34 cellular contexts compared by ENCODE assay signal in genomic region chr7:81143856-81144255, GRCh38.
DNase-seq lines count a peak whose midpoint lies in the region; ATAC-seq and TF ChIP-seq lines count a peak whose summit lies in the region.
"Had no signal": no experiment of that assay in that cellular context is flagged by ENCODE, and none has a peak within 500 bp of the region (broad histone marks: within the 10 kb centered on the region; RNA-seq: fewer than 3 reads in every experiment).

No MANE protein-coding gene starts in this region.

- H3K9me1 ChIP-seq in IMR-90 (ENCODE audit: insufficient read depth, low read length), result no peaks in the 10 kb centered on the region

- no peak overlapping the region for H3K4me2 ChIP-seq in GM23338
- no peak overlapping the region for H3K4me2 ChIP-seq in IMR-90 (ENCODE audit: low read depth, low read length)
- H3K4me2 ChIP-seq: A549; BLaER1; BLaER1 treated with 17β-estradiol and CSF1 and Interleukin-3, amounts not matched to agents 10 nM and 100 nM had no signal

- H3K9me3 Mint-ChIP-seq in Caco-2 (ENCODE audit: unreplicated experiment) (peaks cover 11% of the 10 kb centered on the region), GM23338 (peaks cover 17% of the 10 kb centered on the region; the same call in 1 of the 3 replicates), progenitor cell of endocrine pancreas (ENCODE audit: low read depth) (peaks cover 31% of the 10 kb centered on the region), endodermal cell (peaks cover 20% of the 10 kb centered on the region)

- H2AFZ ChIP-seq in GM23338 (0 out of 2 replicates have a peak overlapping the region, but pooled peaks have one; percentile 5), IMR-90 (replicated peaks; ENCODE audit: low read length, poor library complexity) (peak overlapping the region; percentile 19)

- H3K36me3 ChIP-seq in Caco-2 (ENCODE audit: control insufficient read depth, insufficient read depth, low read length) (no peaks in the 10 kb centered on the region), GM23338 (ENCODE audit: insufficient read depth) (no peaks in the 10 kb centered on the region), IMR-90 (ENCODE audit: control insufficient read depth, insufficient read depth, low read length) (no peaks in the 10 kb centered on the region), SJCRH30 (no peaks in the 10 kb centered on the region), endodermal cell (ENCODE audit: control insufficient read depth, insufficient read depth, low read length) (no peaks in the 10 kb centered on the region)
- H3K36me3 ChIP-seq: BE2C; BLaER1; BLaER1 treated with 17β-estradiol and CSF1 and Interleukin-3, amounts not matched to agents 10 nM and 100 nM had no signal

- H4K5ac ChIP-seq in IMR-90 (ENCODE audit: low read depth, low read length), result no peak overlapping the region

- no peak for TF ChIP-seq CTCF in Caco-2 (IDR thresholded peaks at IDR 0.05; ENCODE audit: insufficient read depth in 1 of 2, low read depth in 1 of 2, low read length in 1 of 2, severe bottlenecking in 1 of 2, unreplicated experiment in 1 of 2)
- no peak for TF ChIP-seq CTCF in GM23338 (conservative IDR thresholded peaks at IDR 0.05; ENCODE audit: low read depth in 2 of 2)
- no peak for TF ChIP-seq CTCF in IMR-90 (conservative IDR thresholded peaks at IDR 0.05; ENCODE audit: low read depth, low read length)
- no peak for TF ChIP-seq CTCF in progenitor cell of endocrine pancreas (IDR thresholded peaks at IDR 0.05; ENCODE audit: unreplicated experiment)
- no peak for TF ChIP-seq CTCF in endodermal cell (conservative IDR thresholded peaks at IDR 0.05)

- no CpG with 5 or more reads among the region's 2 CpGs for WGBS in IMR-90 (ENCODE audit: extremely low coverage in 2 of 2, insufficient read length in 1 of 2), 2 experiments
- 90 to 93% methylated on average over 1 to 2 of the region's 2 CpGs for WGBS in endodermal cell (ENCODE audit: insufficient coverage in 1 of 2, insufficient read length in 1 of 2), 2 experiments

- H4K20me1 ChIP-seq in GM23338 (replicated peaks; ENCODE audit: insufficient read depth), result no peaks in the 10 kb centered on the region
- H4K20me1 ChIP-seq in IMR-90 (ENCODE audit: insufficient read depth, low read length), result no peaks in the 10 kb centered on the region
- H4K20me1 ChIP-seq: BLaER1; BLaER1 treated with 17β-estradiol and CSF1 and Interleukin-3, amounts not matched to agents 10 nM and 100 nM had no signal

- H3K9ac ChIP-seq in IMR-90 (ENCODE audit: low read depth, low read length) (no peak overlapping the region), endodermal cell (ENCODE audit: extremely low read depth, low read length, poor library complexity, severe bottlenecking) (no peak overlapping the region)
- H3K9ac ChIP-seq: BLaER1; BLaER1 treated with 17β-estradiol and CSF1 and Interleukin-3, amounts not matched to agents 10 nM and 100 nM had no signal

- no peaks in the 10 kb centered on the region for H3K36me3 Mint-ChIP-seq in Caco-2 (ENCODE audit: insufficient read depth, unreplicated experiment)
- peaks cover 6% of the 10 kb centered on the region for H3K36me3 Mint-ChIP-seq in GM23338 (ENCODE audit: low read depth)
- H3K36me3 Mint-ChIP-seq in progenitor cell of endocrine pancreas (ENCODE audit: insufficient read depth), result peaks cover 2% of the 10 kb centered on the region
- no peaks in the 10 kb centered on the region for H3K36me3 Mint-ChIP-seq in endodermal cell (ENCODE audit: low read depth)
- H3K36me3 Mint-ChIP-seq: CD14-positive monocyte; CD4-positive, alpha-beta memory T cell; CD4-positive, CD25-positive, alpha-beta regulatory T cell; CD8-positive, alpha-beta memory T cell; CD8-positive, alpha-beta T cell had no signal

- H3K9me2 ChIP-seq in GM23338 (ENCODE audit: insufficient read depth), result peaks cover 8% of the 10 kb centered on the region; the same call in 1 of the 2 replicates

- no peak overlapping the region for H2BK120ac ChIP-seq in IMR-90 (ENCODE audit: low read depth, low read length)

- no peak overlapping the region for H4K91ac ChIP-seq in IMR-90 (ENCODE audit: insufficient read depth, low read depth, low read length)

- H3K9me3 ChIP-seq in Caco-2 (peaks cover 3% of the 10 kb centered on the region; the same call in 1 of the 2 replicates), IMR-90 (ENCODE audit: control insufficient read depth, insufficient read depth, low read length) (no peaks in the 10 kb centered on the region), SJCRH30 (replicated peaks) (peaks cover 9% of the 10 kb centered on the region), endodermal cell (ENCODE audit: control insufficient read depth, low read length) (no peaks in the 10 kb centered on the region)
- H3K9me3 ChIP-seq: A549, BE2C had no signal

- H3K27ac ChIP-seq in GM23338 (ENCODE audit: low read depth) (no peak overlapping the region), IMR-90 (ENCODE audit: insufficient read depth, low read length) (no peak overlapping the region), SJCRH30 (no peak overlapping the region), endodermal cell (ENCODE audit: low read depth, low read length) (no peak overlapping the region)
- H3K27ac ChIP-seq: 22Rv1; BLaER1; BLaER1 treated with 17β-estradiol and CSF1 and Interleukin-3, amounts not matched to agents 10 nM and 100 nM; C4-2B had no signal

- dilution Hi-C loops in IMR-90 (cut with HindIII; ENCODE audit: low sequenced_read_pairs, unreplicated experiment), result no loop called here

- in situ Hi-C loops in IMR-90 (cut with MboI; ENCODE audit: low sequenced_read_pairs), result no loop called here

- BruUV-seq in Caco-2 (replicated peaks; lab: Mats Ljungman, UMichigan), result no TSS peak
- no TSS peak for BruUV-seq in IMR-90 (replicated peaks; lab: Mats Ljungman, UMichigan)

- no peak overlapping the region for H3K23ac ChIP-seq in IMR-90 (ENCODE audit: low read depth, low read length)

- H4K8ac ChIP-seq in IMR-90 (ENCODE audit: low read depth in 2 of 2, low read length in 2 of 2), result no peak overlapping the region

- no peak overlapping the region for H3K4ac ChIP-seq in IMR-90 (ENCODE audit: low read depth, low read length)

- H2BK20ac ChIP-seq in IMR-90 (ENCODE audit: low read depth, low read length), result no peak overlapping the region

- POLR2A ChIA-PET in Caco-2 (lab: Charles Lee), result no interaction called here
- POLR2A ChIA-PET in IMR-90 (lab: Charles Lee; ENCODE audit: unreplicated experiment), result no interaction called here

- no peak overlapping the region for H2BK5ac ChIP-seq in IMR-90 (ENCODE audit: low read depth, low read length, poor library complexity, severe bottlenecking)

- H3K27ac Mint-ChIP-seq in Caco-2 (ENCODE audit: unreplicated experiment) (peak overlapping the region; percentile 73), GM23338 (no peak overlapping the region), progenitor cell of endocrine pancreas (no peak overlapping the region), endodermal cell (no peak overlapping the region)
- H3K27ac Mint-ChIP-seq: B cell; CD4-positive, alpha-beta memory T cell; CD4-positive, alpha-beta T cell; CD4-positive, CD25-positive, alpha-beta regulatory T cell; CD8-positive, alpha-beta memory T cell; CD8-positive, alpha-beta T cell had no signal

- CTCF ChIA-PET in Caco-2 (lab: Charles Lee) (no interaction called here), IMR-90 (lab: Yijun Ruan, JAX) (no interaction called here)

- H3K4me3 ChIP-seq in Caco-2 (ENCODE audit: low read depth, low read length) (no peak overlapping the region), GM23338 (no peak overlapping the region), IMR-90 (ENCODE audit: insufficient read depth, low read depth, low read length) (no peak overlapping the region), SJCRH30 (no peak overlapping the region), endodermal cell (ENCODE audit: low read length) (no peak overlapping the region)
- H3K4me3 ChIP-seq: A549; BLaER1; BLaER1 treated with 17β-estradiol and CSF1 and Interleukin-3, amounts not matched to agents 10 nM and 100 nM had no signal

- no peak for ATAC-seq in GM23338
- no peak for ATAC-seq in IMR-90 (ENCODE audit: low read depth)
- ATAC-seq in HG03039 (IDR thresholded peaks at IDR 0.05; ENCODE audit: unreplicated experiment), result no peak
- ATAC-seq in HG03159 (IDR thresholded peaks at IDR 0.05; ENCODE audit: unreplicated experiment), result no peak
- ATAC-seq: A549; CD8-positive, alpha-beta T cell had no signal

- DNase-seq in Caco-2 (no peak), GM23338 (ENCODE audit: low spot score) (no peak), IMR-90 (no peak), SJCRH30 (peak; percentile 43 to 66), progenitor cell of endocrine pancreas (ENCODE audit: low spot score, unreplicated experiment) (no peak), endodermal cell (no peak)
- DNase-seq: 8988T; ACHN; AML-193; BE2C; C1 segment of cervical spinal cord; Calu3; CD4-positive, alpha-beta T cell; CD4-positive, CD25-positive, alpha-beta regulatory T cell; CD8-positive, alpha-beta memory T cell; CD8-positive, alpha-beta T cell; COR-L47; DMS 273 treated with DMSO at 0.1 percent for 48 hours; DMS153; DMS53; DMS79; DMS79 treated with DMSO at 0.1 percent for 48 hours; DND-41; EL had no signal

- no peaks in the 10 kb centered on the region for H3K27me3 ChIP-seq in Caco-2 (replicated peaks; ENCODE audit: control insufficient read depth, insufficient read depth, low read length)
- H3K27me3 ChIP-seq in GM23338 (ENCODE audit: insufficient read depth), result no peaks in the 10 kb centered on the region
- H3K27me3 ChIP-seq in IMR-90 (ENCODE audit: control insufficient read depth, insufficient read depth, low read length), result no peaks in the 10 kb centered on the region; the same call in 1 of the 2 replicates
- no peaks in the 10 kb centered on the region for H3K27me3 ChIP-seq in SJCRH30
- no peaks in the 10 kb centered on the region for H3K27me3 ChIP-seq in endodermal cell (ENCODE audit: control insufficient read depth, insufficient read depth, low read length, poor library complexity, severe bottlenecking)
- H3K27me3 ChIP-seq: BE2C; BLaER1; BLaER1 treated with 17β-estradiol and CSF1 and Interleukin-3, amounts not matched to agents 10 nM and 100 nM had no signal

- no peak overlapping the region for H3K4me3 Mint-ChIP-seq in Caco-2 (ENCODE audit: unreplicated experiment)
- H3K4me3 Mint-ChIP-seq in GM23338, result no peak overlapping the region
- no peak overlapping the region for H3K4me3 Mint-ChIP-seq in progenitor cell of endocrine pancreas (ENCODE audit: low read depth)
- no peak overlapping the region for H3K4me3 Mint-ChIP-seq in endodermal cell
- H3K4me3 Mint-ChIP-seq: B cell; CD14-positive monocyte; CD4-positive, alpha-beta memory T cell; CD4-positive, alpha-beta T cell; CD4-positive, CD25-positive, alpha-beta regulatory T cell; CD8-positive, alpha-beta memory T cell; CD8-positive, alpha-beta T cell had no signal

- intact Hi-C loops in Caco-2 (cut with micrococcal nuclease; ENCODE audit: unreplicated experiment), result no loop called here
- intact Hi-C loops in IMR-90 (cut with micrococcal nuclease), result no loop called here

- H3K4me1 Mint-ChIP-seq in Caco-2 (ENCODE audit: low read depth, unreplicated experiment), result peaks cover 17% of the 10 kb centered on the region
- H3K4me1 Mint-ChIP-seq in GM23338, result peaks cover 7% of the 10 kb centered on the region; the same call in 1 of the 3 replicates
- peaks cover 11% of the 10 kb centered on the region for H3K4me1 Mint-ChIP-seq in progenitor cell of endocrine pancreas (ENCODE audit: low read depth)
- no peaks in the 10 kb centered on the region for H3K4me1 Mint-ChIP-seq in endodermal cell
- H3K4me1 Mint-ChIP-seq: B cell; CD4-positive, alpha-beta memory T cell; CD4-positive, CD25-positive, alpha-beta regulatory T cell; CD8-positive, alpha-beta memory T cell had no signal

- TF ChIP-seq RAD21 in IMR-90 (IDR thresholded peaks at IDR 0.05; ENCODE audit: low read length), result no peak

- no peak overlapping the region for H2AK5ac ChIP-seq in IMR-90 (ENCODE audit: low read depth, low read length)

- no peak overlapping the region for H2BK15ac ChIP-seq in IMR-90 (ENCODE audit: low read depth, low read length)

- H3K56ac ChIP-seq in IMR-90 (ENCODE audit: extremely low read depth, insufficient read depth, low read length), result no peak overlapping the region

- no peak for TF ChIP-seq POLR2A in IMR-90 (IDR thresholded peaks at IDR 0.05; ENCODE audit: low read depth, low read length)

- H3K27me3 Mint-ChIP-seq in Caco-2 (ENCODE audit: insufficient read depth, unreplicated experiment), result no peaks in the 10 kb centered on the region
- peaks cover 6% of the 10 kb centered on the region for H3K27me3 Mint-ChIP-seq in GM23338 (ENCODE audit: insufficient read depth, low read depth, poor library complexity)
- H3K27me3 Mint-ChIP-seq in progenitor cell of endocrine pancreas, result no peaks in the 10 kb centered on the region
- H3K27me3 Mint-ChIP-seq in endodermal cell (ENCODE audit: insufficient read depth), result no peaks in the 10 kb centered on the region
- H3K27me3 Mint-ChIP-seq: B cell; CD4-positive, alpha-beta memory T cell; CD4-positive, alpha-beta T cell; CD4-positive, CD25-positive, alpha-beta regulatory T cell; CD8-positive, alpha-beta memory T cell had no signal

- H2AK9ac ChIP-seq in IMR-90 (replicated peaks; ENCODE audit: low read depth, low read length, poor library complexity), result no peak overlapping the region

- no peak overlapping the region for H3K18ac ChIP-seq in IMR-90 (ENCODE audit: low read depth, low read length)

- H3K4me1 ChIP-seq in Caco-2, result no peaks in the 10 kb centered on the region; the same call in 1 of the 2 replicates
- H3K4me1 ChIP-seq in GM23338 (ENCODE audit: insufficient read depth), result no peaks in the 10 kb centered on the region
- no peaks in the 10 kb centered on the region for H3K4me1 ChIP-seq in IMR-90 (ENCODE audit: control insufficient read depth, insufficient read depth, low read length)
- peaks cover 13% of the 10 kb centered on the region for H3K4me1 ChIP-seq in SJCRH30
- no peaks in the 10 kb centered on the region for H3K4me1 ChIP-seq in endodermal cell (ENCODE audit: control insufficient read depth, insufficient read depth, low read length)
- H3K4me1 ChIP-seq: A549, BE2C had no signal

- no peaks in the 10 kb centered on the region for H3K79me2 ChIP-seq in GM23338 (replicated peaks; ENCODE audit: insufficient read depth)

- H3K79me1 ChIP-seq in IMR-90 (ENCODE audit: low read depth in 1 of 2, low read length in 2 of 2), result no peaks in the 10 kb centered on the region

- H3F3A ChIP-seq in GM23338 (replicated peaks; ENCODE audit: low read depth), result no peaks in the 10 kb centered on the region

- H3K14ac ChIP-seq in IMR-90 (replicated peaks; ENCODE audit: low read depth, low read length), result no peak overlapping the region

Comparison
In these comparisons a context has a peak if more than half of its experiments do, and no peak if none do; other contexts are left out.
1. DNase-seq: peak in SJCRH30 (2 of 2); none in Caco-2 (0 of 2), GM23338 (single experiment), IMR-90 (single experiment), progenitor cell of endocrine pancreas (single experiment) and endodermal cell (single experiment).